20 cellular contexts compared by ENCODE assay signal in the genomic region with DNA sequence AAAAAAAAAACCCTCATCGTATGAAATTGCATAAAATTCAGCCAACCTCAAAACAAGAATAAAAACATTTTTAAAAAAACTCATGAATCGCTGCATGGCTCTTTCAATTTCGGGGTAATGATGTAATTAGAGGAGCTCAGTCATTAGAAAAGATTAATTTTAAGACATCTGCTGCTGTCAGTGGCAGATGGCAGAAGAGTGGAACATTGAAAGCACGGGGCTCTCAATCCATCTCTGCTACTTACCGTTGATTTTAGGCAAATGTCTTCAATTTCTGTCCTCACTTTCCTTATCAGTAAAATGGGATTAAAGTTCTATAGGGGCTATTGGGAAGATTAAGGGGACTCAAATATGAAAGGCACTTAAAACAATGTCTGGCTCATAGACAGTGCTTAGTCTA.
"Had no signal": no experiment of that assay in that cellular context is flagged by ENCODE, and none has a peak within 500 bp of the region (broad histone marks: within the 10 kb centered on the region; RNA-seq: fewer than 3 reads in every experiment).

No MANE protein-coding gene starts in this region.

- H3K4me1 ChIP-seq: gastrocnemius medialis had no signal

- H3K9me3 ChIP-seq: esophagus squamous epithelium, gastrocnemius medialis, thyroid gland had no signal

- ATAC-seq: activated CD4-positive, alpha-beta T cell treated with anti-CD3 and anti-CD28 coated beads for 36 hours; activated T-cell treated with anti-CD3 and anti-CD28 coated beads, Interleukin-2, amount 50 U/mL, for 4 hours; gastrocnemius medialis; right cardiac atrium; WTC11 had no signal

- H2AFZ ChIP-seq: parathyroid adenoma had no signal

- H3K27me3 ChIP-seq: gastrocnemius medialis, thyroid gland had no signal

- H3K9ac ChIP-seq: parathyroid adenoma had no signal

- H3K36me3 ChIP-seq: esophagus squamous epithelium, gastrocnemius medialis, thyroid gland had no signal

- H3K4me3 ChIP-seq: coronary artery, esophagus squamous epithelium, gastrocnemius medialis, skin epidermis, thyroid gland had no signal

- H3K27ac ChIP-seq: coronary artery, gastrocnemius medialis, parathyroid adenoma, skin epidermis, thyroid gland had no signal

- DNase-seq: activated CD4-positive, alpha-beta T cell treated with anti-CD3 and anti-CD28 coated beads for 36 hours; activated CD4-positive, alpha-beta T cell treated with anti-CD3 and anti-CD28 coated beads, Interleukin-2, amount 50 U/mL, for 4 hours; activated CD8-positive, alpha-beta memory T cell treated with anti-CD3 and anti-CD28 coated beads, Interleukin-2, amount 50 U/mL, for 48 hours; activated naive CD4-positive, alpha-beta T cell treated with Interleukin-2 at 50 U/mL for 16 hours; activated naive CD8-positive, alpha-beta T cell treated with anti-CD3 and anti-CD28 coated beads for 36 hours; activated T-cell treated with anti-CD3 and anti-CD28 coated beads, Interleukin-2, amount 50 U/mL, for 4 hours; cerebellar nuclear complex; esophagus squamous epithelium; gastrocnemius medialis; head of caudate nucleus; hypothalamus; nephron progenitor cell; right cardiac atrium; stimulated activated CD4-positive, alpha-beta T cell treated with anti-CD3 and anti-CD28 coated beads, Interleukin-1b, Interleukin-23, amount 100 ng/mL, for 48 hours; substantia nigra; thyroid gland had no signal
